ENCODE assay signal across 8 cellular contexts in genomic region chr17:49414622-49415350, GRCh38. TPM values are rescaled to one million over a fixed set of nuclear protein-coding genes. Genes with fewer than 3 reads are reported as not detected.
DNase-seq lines count a peak whose midpoint lies in the region; TF ChIP-seq lines count a peak whose summit lies in the region.

Gene PHB1 (minus strand): TSS chr17:49414882. CDS start chr17:49413264, 1,618 bp downstream.

- no peak within 1 kb of the TSS for H3K27ac ChIP-seq in MM.1S (ENCODE audit: low read length)
- no peak within 1 kb of the TSS for H3K27ac ChIP-seq in stomach smooth muscle (ENCODE audit: low read length)

- peaks cover 20% of the 10 kb centered on the region for H3K4me1 Mint-ChIP-seq in neural crest cell

- H3K27ac Mint-ChIP-seq in neural crest cell (ENCODE audit: unreplicated experiment), result peak within 1 kb of the TSS; percentile 90

- peak within 1 kb of the TSS; percentile 96 for H3K4me3 Mint-ChIP-seq in neural crest cell

- H3K9me2 ChIP-seq in MM.1S (replicated peaks; ENCODE audit: insufficient read depth, low read length), result no peaks in the 10 kb centered on the region

- no peaks in the 10 kb centered on the region; the same call in none of the 2 replicates for H3F3A ChIP-seq in MM.1S (ENCODE audit: insufficient read depth, low read length)

- DNase-seq in HAP-1 (ENCODE audit: low spot score in 2 of 2), result peak; percentile 97 to 99
- DNase-seq in MM.1S, result peak; percentile 99
- peak; percentile 97 for DNase-seq in SIG-M5 (lab: John Stamatoyannopoulos, UW)
- DNase-seq in activated gamma-delta T cell (lab: John Stamatoyannopoulos, UW), result peak; percentile 56
- DNase-seq in fibroblast of villous mesenchyme (ENCODE audit: low read depth), result peak; percentile 98
- peak; percentile 89 for DNase-seq in neural crest cell (ENCODE audit: low read depth, low spot score)

- peak within 1 kb of the TSS; percentile 80 for H3K4me2 ChIP-seq in MM.1S (ENCODE audit: low read depth, low read length)

- peak within 1 kb of the TSS; percentile 98 for H2AFZ ChIP-seq in MM.1S (ENCODE audit: low read length)

- no peak for TF ChIP-seq CTCF in MM.1S (IDR thresholded peaks at IDR 0.05; ENCODE audit: low read length)
- no peak for TF ChIP-seq CTCF in fibroblast of villous mesenchyme (IDR thresholded peaks at IDR 0.05; ENCODE audit: insufficient read depth, low read depth, low read length)
- TF ChIP-seq CTCF in neural crest cell (conservative IDR thresholded peaks at IDR 0.05), result no peak

- peaks cover 5% of the 10 kb centered on the region for H3K9me3 Mint-ChIP-seq in neural crest cell

- H3K27me3 ChIP-seq in HAP-1 (ENCODE audit: low read depth) (no peaks in the 10 kb centered on the region), MM.1S (replicated peaks; ENCODE audit: insufficient read depth, low read length) (peaks cover 25% of the 10 kb centered on the region), stomach smooth muscle (ENCODE audit: control insufficient read depth in 1 of 2, insufficient read depth in 2 of 2, low read length in 2 of 2) (no peaks in the 10 kb centered on the region)

- in situ Hi-C loops in HAP-1 (cut with MboI; ENCODE audit: low sequenced_read_pairs), result no loop called here

- no peaks in the 10 kb centered on the region for H3K27me3 Mint-ChIP-seq in neural crest cell (ENCODE audit: low read depth)

- H3K9ac ChIP-seq in ES-I3 (ENCODE audit: low read depth, low read length) (peak within 1 kb of the TSS; percentile 88), MM.1S (ENCODE audit: low read length) (peak within 1 kb of the TSS; percentile 81), stomach smooth muscle (ENCODE audit: low read length in 2 of 2) (peak within 1 kb of the TSS; percentile 73 to 81)

- H3K36me3 Mint-ChIP-seq in neural crest cell (ENCODE audit: low read depth), result peaks cover 4% of the 10 kb centered on the region

- H3K9me3 ChIP-seq in ES-I3 (ENCODE audit: control insufficient read depth, insufficient read depth, low read length) (no peaks in the 10 kb centered on the region), HAP-1 (no peaks in the 10 kb centered on the region), MM.1S (replicated peaks; ENCODE audit: insufficient read depth, low read length) (no peaks in the 10 kb centered on the region), stomach smooth muscle (ENCODE audit: control insufficient read depth in 2 of 2, low read length in 2 of 2) (no peaks in the 10 kb centered on the region)

- H3K4me3 ChIP-seq in HAP-1 (peak within 1 kb of the TSS; percentile 77), MM.1S (ENCODE audit: low read length) (peak within 1 kb of the TSS; percentile 99), fibroblast of villous mesenchyme (ENCODE audit: low read depth, low read length) (peak within 1 kb of the TSS; percentile 93), stomach smooth muscle (ENCODE audit: low read length in 2 of 2) (peak within 1 kb of the TSS; percentile 94 to 99)

- no peaks in the 10 kb centered on the region for H4K20me1 ChIP-seq in MM.1S (ENCODE audit: insufficient read depth, low read length)

- peaks cover 32% of the 10 kb centered on the region for H3K79me2 ChIP-seq in MM.1S (ENCODE audit: low read length)

- H3K36me3 ChIP-seq in ES-I3 (ENCODE audit: insufficient read depth, low read length) (peaks cover 25% of the 10 kb centered on the region), HAP-1 (replicated peaks) (peaks cover 32% of the 10 kb centered on the region), MM.1S (replicated peaks; ENCODE audit: insufficient read depth, low read length) (peaks cover 6% of the 10 kb centered on the region), stomach smooth muscle (ENCODE audit: control insufficient read depth in 2 of 2, insufficient read depth in 2 of 2, low read length in 2 of 2) (peaks cover 23 to 24% of the 10 kb centered on the region in 2 donors)

- H3K4me1 ChIP-seq in ES-I3 (ENCODE audit: insufficient read depth, low read length) (no peaks in the 10 kb centered on the region), HAP-1 (peaks cover 5% of the 10 kb centered on the region; the same call in 1 of the 2 replicates), MM.1S (ENCODE audit: low read length) (0 out of 2 replicates have a peak, but pooled peaks cover 4% of the 10 kb centered on the region), stomach smooth muscle (ENCODE audit: control insufficient read depth, insufficient read depth, low read length) (peaks cover 18% of the 10 kb centered on the region)

RNA-seq across cellular contexts. Expression of gene PHB1, which starts in this region (rescaled TPM):
- total RNA-seq in fibroblast of villous mesenchyme (93.4 and 117 TPM in 2 replicates), neural crest cell (248 and 256 TPM in 2 replicates)
